ENCODE assay signal across 8 cellular contexts in the genomic region with DNA sequence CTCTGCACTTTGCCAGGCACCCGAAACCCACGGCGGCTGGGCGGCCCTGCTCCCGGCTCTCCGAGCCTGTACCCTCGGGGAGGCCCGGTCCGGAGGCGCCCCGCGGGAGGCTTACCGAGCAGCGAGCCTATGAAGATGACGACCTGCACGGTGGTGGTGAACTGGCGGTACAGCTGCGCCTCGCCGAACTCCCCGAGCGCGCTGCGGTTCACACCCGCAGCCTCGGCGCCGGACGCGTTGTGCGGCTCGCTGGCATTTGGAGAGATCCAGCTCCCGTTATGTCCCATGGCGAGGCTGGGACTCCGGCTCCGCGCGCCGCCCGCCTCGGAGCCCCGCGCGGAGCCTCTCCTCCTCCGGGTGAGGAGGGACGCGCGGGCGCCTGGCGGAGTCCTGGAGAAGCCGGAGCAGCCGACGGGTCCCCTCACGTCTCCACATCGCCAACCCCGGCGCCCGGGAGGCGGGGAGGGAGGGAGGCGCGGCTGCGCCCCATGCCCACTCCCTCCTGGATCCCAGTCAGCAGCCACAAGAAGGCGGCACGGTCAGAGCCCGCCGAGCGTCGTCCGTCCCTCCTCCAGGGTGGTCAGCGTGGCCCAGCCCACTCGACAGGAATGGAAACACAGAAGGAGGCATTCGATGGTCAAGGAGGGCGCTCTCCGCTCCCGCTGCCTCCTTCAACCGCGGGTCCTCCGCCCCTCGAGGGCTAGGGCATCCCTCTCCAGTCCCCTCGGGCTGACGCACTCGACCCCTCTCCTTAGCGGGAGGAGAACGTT. TPM values are rescaled to one million over a fixed set of nuclear protein-coding genes. Genes with fewer than 3 reads are reported as not detected.
DNase-seq lines count a peak whose midpoint lies in the region; ATAC-seq, FAIRE-seq and TF ChIP-seq lines count a peak whose summit lies in the region.

Gene GPR176 (minus strand): TSS at position 527 of the 770 bp plus-strand sequence. CDS start 240 bp downstream, at position 287.

- ATAC-seq in HG02763 (IDR thresholded peaks at IDR 0.05; ENCODE audit: unreplicated experiment), result peak; percentile 8
- peak in 3 of 4 donors; percentile 53 to 58 (median 55) for ATAC-seq in heart left ventricle
- peak; percentile 33 to 62 (median 50) for ATAC-seq in pancreas
- ATAC-seq in HG02623 (IDR thresholded peaks at IDR 0.05; ENCODE audit: unreplicated experiment), result no peak

- no peaks in the 10 kb centered on the region for H3K36me3 ChIP-seq in SK-N-MC (ENCODE audit: insufficient read depth, low read length)
- no peaks in the 10 kb centered on the region for H3K36me3 ChIP-seq in ascending aorta
- H3K36me3 ChIP-seq in heart left ventricle, result no peaks in the 10 kb centered on the region
- H3K36me3 ChIP-seq in pancreas, result no peaks in the 10 kb centered on the region

- intact Hi-C loops in ascending aorta (cut with DNase I), result loop anchor here (2.0 to 5.0 kb wide), 2 partner anchors 137 to 177 kb away; partner anchors contain the start of gene FSIP1
- intact Hi-C loops in heart left ventricle (cut with DNase I), result loop anchor here in 1 of 10 donors (2.0 to 5.0 kb wide), 2 partner anchors 15 to 138 kb away; partner anchors contain the start of genes EIF2AK4 and FSIP1
- intact Hi-C loops in pancreas (cut with DNase I), result no loop called here

- peak in 1 of 2 donors; percentile 16 for TF ChIP-seq POLR2A in heart left ventricle (IDR thresholded peaks at IDR 0.05)

- DNase-seq in GM04503 (ENCODE audit: low read depth), result peak; percentile 70
- no peak for DNase-seq in SK-N-MC (ENCODE audit: low read depth, low spot score)
- peak; percentile 13 to 87 for DNase-seq in ascending aorta (ENCODE audit: low spot score in 2 of 2)
- DNase-seq in heart left ventricle, result peak; percentile 33 to 74 (median 47)
- peak in 5 of 6 donors; percentile 15 to 81 (median 39) for DNase-seq in pancreas
- no peak for DNase-seq in SHP77 (lab: John Stamatoyannopoulos, UW)

- peak within 1 kb of the TSS; percentile 74 for H3K9ac ChIP-seq in SK-N-MC (ENCODE audit: insufficient read length)

- TF ChIP-seq CTCF in ascending aorta (IDR thresholded peaks at IDR 0.05) (peak in 1 of 3 experiments; percentile 15), heart left ventricle (IDR thresholded peaks at IDR 0.05) (no peak), pancreas (IDR thresholded peaks at IDR 0.05) (no peak)

- H3K9me3 ChIP-seq in SK-N-MC (ENCODE audit: low read depth, low read length), result 0 out of 2 replicates have a peak, but pooled peaks cover under 1% of the 10 kb centered on the region
- H3K9me3 ChIP-seq in ascending aorta, result no peaks in the 10 kb centered on the region
- peaks cover 0 to 4% (median 0%) of the 10 kb centered on the region in 12 donors for H3K9me3 ChIP-seq in heart left ventricle
- no peaks in the 10 kb centered on the region for H3K9me3 ChIP-seq in pancreas

- WGBS in heart left ventricle, 4 donors, result 1 to 4% (median 2%) methylated on average over 25 to 84 of the region's 84 CpGs
- WGBS in pancreas, 2 donors, result 2 to 3% methylated on average over 61 to 84 of the region's 84 CpGs

- H3K27me3 ChIP-seq in ascending aorta, result no peaks in the 10 kb centered on the region
- H3K27me3 ChIP-seq in heart left ventricle, result peaks cover 7 to 41% (median 11%) of the 10 kb centered on the region in 9 donors
- H3K27me3 ChIP-seq in pancreas, result peaks cover 0 to 6% (median 0%) of the 10 kb centered on the region in 4 donors

- H3K27ac ChIP-seq in SK-N-MC, result peak within 1 kb of the TSS; percentile 79
- peak within 1 kb of the TSS; percentile 92 to 94 for H3K27ac ChIP-seq in ascending aorta
- H3K27ac ChIP-seq in heart left ventricle, result peak within 1 kb of the TSS; percentile 27 to 80 (median 70)
- peak within 1 kb of the TSS in 3 of 4 donors; percentile 11 to 59 (median 38) for H3K27ac ChIP-seq in pancreas

- H3K4me3 ChIP-seq in SK-N-MC (peak within 1 kb of the TSS; percentile 89), ascending aorta (peak within 1 kb of the TSS; percentile 80 to 88), heart left ventricle (peak within 1 kb of the TSS; percentile 47 to 84 (median 64)), pancreas (peak within 1 kb of the TSS; percentile 32 to 65 (median 59))

- no peaks in the 10 kb centered on the region for H3K4me1 ChIP-seq in ascending aorta
- peaks cover 0 to 25% (median 13%) of the 10 kb centered on the region in 12 donors for H3K4me1 ChIP-seq in heart left ventricle
- peaks cover 6 to 9% (median 8%) of the 10 kb centered on the region in 3 donors for H3K4me1 ChIP-seq in pancreas

- no peak for FAIRE-seq in pancreas (lab: Jason Lieb, UNC)

RNA-seq across cellular contexts. Expression of gene GPR176, which starts in this region (rescaled TPM):
- total RNA-seq in ascending aorta, result 99.1 TPM
- 1 to 10 TPM; 1.2 to 4.3 (median 2.1) TPM for total RNA-seq in heart left ventricle
- 1 to 10 TPM; 1.1 to 2.6 TPM for polyA plus RNA-seq in heart left ventricle
- 1 to 10 TPM in 2 of 6 donors, under 1 TPM in 4; 0.16 to 6.8 (median 0.60) TPM for total RNA-seq in pancreas
- 1 to 10 TPM; 1.0 to 1.1 TPM for polyA plus RNA-seq in pancreas

Comparison
In these comparisons a context has a peak if more than half of its experiments do, and no peak if none do; other contexts are left out.
1. RNA of gene GPR176 (total RNA-seq): 99.1 TPM in ascending aorta (single experiment); 1.2 to 4.3 TPM in heart left ventricle and 0.16 to 6.8 TPM in pancreas; every median in the first group is over 10 times any median in the second.
2. DNase-seq: peak in GM04503 (single experiment), ascending aorta (2 of 2), heart left ventricle (5 of 5) and pancreas (5 of 6); none in SK-N-MC (single experiment) and SHP77 (0 of 2).
3. H3K27ac ChIP-seq: peak in every context shown above with its lines; median percentile 93 in ascending aorta; 79 in SK-N-MC; 70 in heart left ventricle; 38 in pancreas.
4. Peak in every context shown above with its lines, with median percentiles within 50 percentile points of each other: H3K4me3 ChIP-seq.